ENCODE assay signal across 1 cellular context in genomic region chr12:32089156-32089950, GRCh38.
TF ChIP-seq lines count a peak whose summit lies in the region.

No MANE protein-coding gene starts in this region.

TF ChIP-seq in GM23338, 12 proteins besides CTCF, POLR2A, EP300 and RAD21 (continued from another document):
- no peak for TF ChIP-seq ZNF462 (CRISPR knock-in tag; IDR thresholded peaks at IDR 0.05)
- TF ChIP-seq JUNB (IDR thresholded peaks at IDR 0.05; ENCODE audit: unreplicated experiment), result no peak
- no peak for TF ChIP-seq ZNF114 (CRISPR knock-in tag; IDR thresholded peaks at IDR 0.05)
- TF ChIP-seq ETS1 (IDR thresholded peaks at IDR 0.05), result no peak
- TF ChIP-seq EZH2 (IDR thresholded peaks at IDR 0.05; ENCODE audit: low read depth, unreplicated experiment), result no peak
- no peak for TF ChIP-seq NANOG (IDR thresholded peaks at IDR 0.05; ENCODE audit: borderline replicate concordance)
- no peak for TF ChIP-seq CREB1 (CRISPR knock-in tag; IDR thresholded peaks at IDR 0.05; ENCODE audit: low read depth)
- no peak for TF ChIP-seq ZNF331 (CRISPR knock-in tag; IDR thresholded peaks at IDR 0.05; ENCODE audit: low read depth)
- no peak for TF ChIP-seq EZH2phosphoT487 (IDR thresholded peaks at IDR 0.05; ENCODE audit: unreplicated experiment)
